In the genomic region with DNA sequence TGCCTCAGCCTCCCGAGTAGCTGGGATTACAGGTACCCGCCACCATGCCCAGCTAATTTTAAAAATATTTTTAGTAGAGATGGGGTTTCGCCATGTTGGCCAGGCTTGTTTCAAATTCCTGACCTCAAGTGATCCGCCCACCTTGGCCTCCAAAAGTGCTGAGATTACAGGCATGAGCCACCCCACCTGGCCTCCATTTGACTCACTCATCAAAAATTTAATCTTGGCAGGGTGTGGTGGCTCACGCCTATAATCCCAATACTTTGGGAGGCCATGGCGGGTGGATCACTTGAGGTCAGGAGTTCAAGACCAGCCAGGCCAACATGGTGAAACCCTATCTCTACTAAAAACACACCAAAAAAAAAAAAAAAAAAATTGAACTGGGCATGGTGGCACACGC, we compare ENCODE assay signal across 3 cellular contexts. TPM values are rescaled to one million over a fixed set of nuclear protein-coding genes. Genes with fewer than 3 reads are reported as not detected.
"Had no signal": no experiment of that assay in that cellular context is flagged by ENCODE, and none has a peak within 500 bp of the region (broad histone marks: within the 10 kb centered on the region; RNA-seq: fewer than 3 reads in every experiment).

No MANE protein-coding gene starts in this region.

RNA-seq across cellular contexts. Expression of a gene that starts 8.5 kb away (rescaled TPM):
- total RNA-seq: activated CD8-positive, alpha-beta memory T cell treated with anti-CD3 and anti-CD28 coated beads for 36 hours; activated T-helper 17 cell treated with anti-CD3 and anti-CD28 coated beads, Interleukin-2, amount 50 U/mL, for 72 hours; RPMI7951 had no signal
